In the genomic region with DNA sequence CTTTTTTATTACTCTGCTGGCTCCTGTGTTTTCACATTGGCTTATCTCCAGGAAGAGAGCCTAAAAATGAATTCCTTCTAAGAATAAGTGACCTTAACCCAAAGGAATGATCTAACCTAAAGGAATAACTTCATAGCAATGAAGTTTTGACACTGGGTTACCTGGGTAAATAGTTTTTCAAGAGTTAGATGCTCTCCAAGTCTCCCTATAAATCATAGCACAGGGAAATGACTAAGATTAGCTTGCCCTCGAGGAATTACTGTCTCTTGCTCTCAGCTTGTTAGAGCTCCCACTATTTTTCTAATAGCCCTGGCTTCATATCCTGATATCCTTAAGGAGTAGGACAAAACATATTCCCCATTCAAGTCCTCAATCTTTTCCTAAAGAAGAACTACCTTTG, we compare ENCODE assay signal across 18 cellular contexts.
"Had no signal": no experiment of that assay in that cellular context is flagged by ENCODE, and none has a peak within 500 bp of the region (broad histone marks: within the 10 kb centered on the region; RNA-seq: fewer than 3 reads in every experiment).

No MANE protein-coding gene starts in this region.

- H3K4me1 ChIP-seq: lower lobe of right lung had no signal

- H3K9me3 Mint-ChIP-seq: activated B cell treated with CpG ODN at 0.5 μM for 24 hours had no signal

- H3K27me3 ChIP-seq: esophagus muscularis mucosa, heart right ventricle, thyroid gland had no signal

- H3K9me3 ChIP-seq: thyroid gland had no signal

- DNase-seq: activated B cell treated with CpG ODN at 0.5 μM for 24 hours; activated CD4-positive, alpha-beta memory T cell treated with anti-CD3 and anti-CD28 coated beads, Interleukin-2, amount 10 ng/mL, durations not matched to agents 7 days and 5 days; activated CD4-positive, alpha-beta T cell treated with anti-CD3 and anti-CD28 coated beads for 4 hours; activated CD8-positive, alpha-beta memory T cell treated with anti-CD3 and anti-CD28 coated beads, Interleukin-2, amount 10 ng/mL, durations not matched to agents 7 days and 5 days; amniotic stem cell; caudate nucleus; heart right ventricle; lower lobe of right lung; retina; stimulated activated CD4-positive, alpha-beta T cell treated with anti-CD3 and anti-CD28 coated beads, Interleukin-12 subunit alpha, Interleukin-12 subunit beta, amount 100 ng/mL, for 4 hours; stimulated activated CD4-positive, alpha-beta T cell treated with anti-CD3 and anti-CD28 coated beads, Interleukin-1b, Interleukin-23, amount 100 ng/mL, for 48 hours; stimulated activated CD8-positive, alpha-beta memory T cell treated with anti-CD3 and anti-CD28 coated beads, Interleukin-4, amount 100 ng/mL, for 48 hours; stimulated activated naive CD4-positive, alpha-beta T cell; T-cell; thyroid gland had no signal

- H3K27me3 Mint-ChIP-seq: activated B cell treated with CpG ODN at 0.5 μM for 24 hours; activated CD4-positive, alpha-beta memory T cell treated with anti-CD3 and anti-CD28 coated beads, Interleukin-2, amount 10 ng/mL, durations not matched to agents 7 days and 5 days; activated CD8-positive, alpha-beta memory T cell treated with anti-CD3 and anti-CD28 coated beads, Interleukin-2, amount 10 ng/mL, durations not matched to agents 7 days and 5 days; activated naive CD8-positive, alpha-beta T cell had no signal

- H3K27ac Mint-ChIP-seq: activated B cell treated with CpG ODN at 0.5 μM for 24 hours; activated CD4-positive, alpha-beta memory T cell treated with anti-CD3 and anti-CD28 coated beads, Interleukin-2, amount 10 ng/mL, durations not matched to agents 7 days and 5 days; activated CD8-positive, alpha-beta memory T cell treated with anti-CD3 and anti-CD28 coated beads, Interleukin-2, amount 10 ng/mL, durations not matched to agents 7 days and 5 days; activated naive CD8-positive, alpha-beta T cell; natural killer cell treated with Interleukin-12 subunit alpha and Interleukin-12 subunit beta and Interleukin-15 and Interleukin-18, amount 100 ng/mL, for 72 hours; T-cell had no signal

- ATAC-seq: activated CD8-positive, alpha-beta memory T cell treated with anti-CD3 and anti-CD28 coated beads, Interleukin-2, amount 10 ng/mL, durations not matched to agents 7 days and 5 days; heart right ventricle; lower lobe of right lung; natural killer cell treated with Interleukin-12 subunit alpha and Interleukin-12 subunit beta and Interleukin-15 and Interleukin-18, amount 100 ng/mL, for 72 hours; T-cell had no signal

- H3K36me3 Mint-ChIP-seq: activated CD8-positive, alpha-beta memory T cell treated with anti-CD3 and anti-CD28 coated beads, Interleukin-2, amount 10 ng/mL, durations not matched to agents 7 days and 5 days; activated naive CD8-positive, alpha-beta T cell; T-cell had no signal

- H3K4me1 Mint-ChIP-seq: activated B cell treated with CpG ODN at 0.5 μM for 24 hours; activated CD4-positive, alpha-beta memory T cell treated with anti-CD3 and anti-CD28 coated beads, Interleukin-2, amount 10 ng/mL, durations not matched to agents 7 days and 5 days; activated CD8-positive, alpha-beta memory T cell treated with anti-CD3 and anti-CD28 coated beads, Interleukin-2, amount 10 ng/mL, durations not matched to agents 7 days and 5 days; T-cell had no signal

- H3K4me3 ChIP-seq: esophagus muscularis mucosa, heart right ventricle, lower lobe of right lung, thyroid gland had no signal

- H3K36me3 ChIP-seq: esophagus muscularis mucosa, heart right ventricle, lower lobe of right lung, thyroid gland had no signal

- H3K27ac ChIP-seq: esophagus muscularis mucosa, lower lobe of right lung, thyroid gland had no signal

- H3K4me3 Mint-ChIP-seq: activated B cell treated with CpG ODN at 0.5 μM for 24 hours; activated CD4-positive, alpha-beta memory T cell treated with anti-CD3 and anti-CD28 coated beads, Interleukin-2, amount 10 ng/mL, durations not matched to agents 7 days and 5 days; activated CD8-positive, alpha-beta memory T cell treated with anti-CD3 and anti-CD28 coated beads, Interleukin-2, amount 10 ng/mL, durations not matched to agents 7 days and 5 days; activated naive CD8-positive, alpha-beta T cell; natural killer cell treated with Interleukin-12 subunit alpha and Interleukin-12 subunit beta and Interleukin-15 and Interleukin-18, amount 100 ng/mL, for 72 hours; T-cell had no signal
